Comparison of ENCODE assay signal across 17 cellular contexts in the genomic region with DNA sequence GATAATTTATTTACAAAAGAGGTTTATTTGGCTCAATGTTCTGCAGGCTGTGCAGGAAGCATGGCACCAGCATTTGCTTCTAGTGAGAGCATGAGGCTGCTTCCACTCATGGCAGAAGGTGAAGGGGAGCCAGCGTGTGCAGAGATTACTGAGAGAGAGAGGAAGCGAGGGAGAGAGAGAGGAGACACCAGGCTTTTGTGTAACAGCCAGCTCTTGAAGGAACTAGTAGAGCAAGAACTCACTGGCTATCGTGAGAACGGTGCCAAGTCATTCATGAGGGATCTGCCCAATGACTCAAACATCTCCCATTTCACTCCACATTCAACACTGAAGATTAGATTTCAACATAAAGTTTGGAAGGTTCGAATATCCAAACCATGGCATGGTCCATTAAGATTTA. TPM values are rescaled to one million over a fixed set of nuclear protein-coding genes. Genes with fewer than 3 reads are reported as not detected.
DNase-seq lines count a peak whose midpoint lies in the region; ATAC-seq and TF ChIP-seq lines count a peak whose summit lies in the region.
"Had no signal": no experiment of that assay in that cellular context is flagged by ENCODE, and none has a peak within 500 bp of the region (broad histone marks: within the 10 kb centered on the region; RNA-seq: fewer than 3 reads in every experiment).

No MANE protein-coding gene starts in this region.

- H3K36me3 ChIP-seq in IMR-90 (ENCODE audit: control insufficient read depth, insufficient read depth, low read length) (no peaks in the 10 kb centered on the region), brain microvascular endothelial cell (replicated peaks) (no peaks in the 10 kb centered on the region), thoracic aorta (no peaks in the 10 kb centered on the region)
- no peaks in the 10 kb centered on the region for H3K36me3 ChIP-seq in CD8-positive, alpha-beta memory T cell (ENCODE audit: insufficient read depth, low read length)

- no peak overlapping the region for H4K91ac ChIP-seq in IMR-90 (ENCODE audit: insufficient read depth, low read depth, low read length)

- H2BK120ac ChIP-seq in IMR-90 (ENCODE audit: low read depth, low read length) = no peak overlapping the region

- no peak overlapping the region for H3K9ac ChIP-seq in IMR-90 (ENCODE audit: low read depth, low read length)

- BruUV-seq in IMR-90 (replicated peaks; lab: Mats Ljungman, UMichigan) = no TSS peak

- no peak for TF ChIP-seq CTCF in IMR-90 (conservative IDR thresholded peaks at IDR 0.05; ENCODE audit: low read depth, low read length)
- no peak for TF ChIP-seq CTCF in brain microvascular endothelial cell (IDR thresholded peaks at IDR 0.05; ENCODE audit: low read depth, low read length, missing control alignments)
- TF ChIP-seq CTCF in thoracic aorta (IDR thresholded peaks at IDR 0.05) = no peak

- peak; percentile 38 for DNase-seq in IMR-90
- peak; percentile 29 for DNase-seq in brain microvascular endothelial cell
- DNase-seq in left ventricle myocardium superior = peak; percentile 26
- no peak for DNase-seq in thoracic aorta (ENCODE audit: low spot score)
- DNase-seq in CD8-positive, alpha-beta memory T cell = no peak
- no peak for DNase-seq in activated gamma-delta T cell (lab: John Stamatoyannopoulos, UW)
- DNase-seq in GF-D8 (lab: John Stamatoyannopoulos, UW) = no peak
- DNase-seq: activated CD4-positive, CD25-positive, alpha-beta regulatory T cell treated with anti-CD3 and anti-CD28 coated beads, Interleukin-2, amount 50 U/mL, for 72 hours; activated T-cell treated with anti-CD3 and anti-CD28 coated beads for 4 hours; amygdala; dermis blood vessel endothelial cell; MV-4-11; NCI-H2227 treated with DMSO at 0.1 percent for 48 hours; SW 1271 had no signal

- no peak overlapping the region for H3K56ac ChIP-seq in IMR-90 (ENCODE audit: extremely low read depth, insufficient read depth, low read length)

- TF ChIP-seq RAD21 in IMR-90 (IDR thresholded peaks at IDR 0.05; ENCODE audit: low read length) = no peak

- no peaks in the 10 kb centered on the region for H4K20me1 ChIP-seq in IMR-90 (ENCODE audit: insufficient read depth, low read length)

- H3K4me2 ChIP-seq in IMR-90 (ENCODE audit: low read depth, low read length) = no peak overlapping the region
- H3K4me2 ChIP-seq: PC-9 had no signal

- no peak overlapping the region; the same call in 1 of the 2 replicates for H3K18ac ChIP-seq in IMR-90 (ENCODE audit: low read depth, low read length)

- no peak overlapping the region for H3K4me3 ChIP-seq in IMR-90 (ENCODE audit: insufficient read depth, low read depth, low read length)
- no peak overlapping the region for H3K4me3 ChIP-seq in brain microvascular endothelial cell (ENCODE audit: low read depth, low read length)
- peak overlapping the region; percentile 40 for H3K4me3 ChIP-seq in thoracic aorta
- H3K4me3 ChIP-seq in CD8-positive, alpha-beta memory T cell (ENCODE audit: low read length) = no peak overlapping the region
- H3K4me3 ChIP-seq: PC-9 had no signal

- H3K9me1 ChIP-seq in IMR-90 (ENCODE audit: insufficient read depth, low read length) = no peaks in the 10 kb centered on the region

- no peak overlapping the region for H2BK5ac ChIP-seq in IMR-90 (ENCODE audit: low read depth, low read length, poor library complexity, severe bottlenecking)

- no peak overlapping the region for H2AK9ac ChIP-seq in IMR-90 (replicated peaks; ENCODE audit: low read depth, low read length, poor library complexity)

- no peaks in the 10 kb centered on the region for H3K4me1 Mint-ChIP-seq in CD8-positive, alpha-beta memory T cell

- H3K36me3 Mint-ChIP-seq in CD8-positive, alpha-beta memory T cell = no peaks in the 10 kb centered on the region

- no peak overlapping the region for H4K5ac ChIP-seq in IMR-90 (ENCODE audit: low read depth, low read length)

- peaks cover 0 to 2% (median 0%) of the 10 kb centered on the region in 5 donors for H3K9me3 Mint-ChIP-seq in CD8-positive, alpha-beta memory T cell

- H3K9me3 ChIP-seq in IMR-90 (ENCODE audit: control insufficient read depth, insufficient read depth, low read length) (peaks cover 2% of the 10 kb centered on the region; the same call in 1 of the 2 replicates), thoracic aorta (no peaks in the 10 kb centered on the region)
- no peaks in the 10 kb centered on the region for H3K9me3 ChIP-seq in CD8-positive, alpha-beta memory T cell (ENCODE audit: low read length)

- peak overlapping the region; percentile 75 for H2AFZ ChIP-seq in IMR-90 (replicated peaks; ENCODE audit: low read length, poor library complexity)
- H2AFZ ChIP-seq: PC-9 had no signal

- no peak overlapping the region for H3K23ac ChIP-seq in IMR-90 (ENCODE audit: low read depth, low read length)

- no peak overlapping the region for H3K14ac ChIP-seq in IMR-90 (replicated peaks; ENCODE audit: low read depth, low read length)

- WGBS in IMR-90 (ENCODE audit: extremely low coverage in 2 of 2, insufficient read length in 1 of 2), 2 experiments = 80% methylated on average over 1 of the region's 5 CpGs; no CpG with 5 or more reads in 1 of the 2 experiments

- in situ Hi-C loops in IMR-90 (cut with MboI; ENCODE audit: low sequenced_read_pairs) = no loop called here
- in situ Hi-C loops in brain microvascular endothelial cell (cut with HindIII; ENCODE audit: low pct_ligation_motif_present, low sequenced_read_pairs) = no loop called here

- CTCF ChIA-PET in IMR-90 (lab: Yijun Ruan, JAX) = no interaction called here
- CTCF ChIA-PET in CD8-positive, alpha-beta memory T cell (lab: Charles Lee) = no interaction called here

- no peak overlapping the region; the same call in 1 of the 2 replicates for H3K4ac ChIP-seq in IMR-90 (ENCODE audit: low read depth, low read length)

- H4K8ac ChIP-seq in IMR-90 (ENCODE audit: low read depth in 2 of 2, low read length in 2 of 2) = no peak overlapping the region

- no peak overlapping the region for H3K27ac Mint-ChIP-seq in CD8-positive, alpha-beta memory T cell

- H3K27ac ChIP-seq in IMR-90 (ENCODE audit: insufficient read depth, low read length) (no peak overlapping the region), brain microvascular endothelial cell (no peak overlapping the region), thoracic aorta (peak overlapping the region in 1 of 2 donors; percentile 10)
- no peak overlapping the region for H3K27ac ChIP-seq in CD8-positive, alpha-beta memory T cell (ENCODE audit: low read depth, low read length)
- H3K27ac ChIP-seq: HL-60, PC-9 had no signal

- dilution Hi-C loops in IMR-90 (cut with HindIII; ENCODE audit: low sequenced_read_pairs, unreplicated experiment) = no loop called here

- H3K27me3 ChIP-seq in IMR-90 (ENCODE audit: control insufficient read depth, insufficient read depth, low read length) (no peaks in the 10 kb centered on the region; the same call in 1 of the 2 replicates), brain microvascular endothelial cell (replicated peaks) (no peaks in the 10 kb centered on the region), thoracic aorta (replicated peaks; ENCODE audit: insufficient read depth) (no peaks in the 10 kb centered on the region)
- no peaks in the 10 kb centered on the region for H3K27me3 ChIP-seq in CD8-positive, alpha-beta memory T cell (ENCODE audit: insufficient read depth, low read length, poor library complexity, severe bottlenecking)

- intact Hi-C loops in IMR-90 (cut with micrococcal nuclease) (loop anchor here (1.0 kb wide), 1 partner anchor 26 kb away; no protein-coding TSS in a partner anchor), left ventricle myocardium superior (cut with micrococcal nuclease) (no loop called here)

- H2BK20ac ChIP-seq in IMR-90 (ENCODE audit: low read depth, low read length) = no peak overlapping the region

- no peak for TF ChIP-seq POLR2A in IMR-90 (IDR thresholded peaks at IDR 0.05; ENCODE audit: low read depth, low read length)

- ATAC-seq in IMR-90 (ENCODE audit: low read depth) (no peak), left ventricle myocardium superior (peak; percentile 71), thoracic aorta (ENCODE audit: insufficient number of reproducible peaks, low FRiP score, low read depth) (peak; percentile 56), HG03460 (IDR thresholded peaks at IDR 0.05; ENCODE audit: unreplicated experiment) (no peak)

- H3K4me3 Mint-ChIP-seq in CD8-positive, alpha-beta memory T cell = no peak overlapping the region

- H2AK5ac ChIP-seq in IMR-90 (ENCODE audit: low read depth, low read length) = no peak overlapping the region

- H3K27me3 Mint-ChIP-seq in CD8-positive, alpha-beta memory T cell = peaks cover 0 to 4% of the 10 kb centered on the region in 2 donors

- POLR2A ChIA-PET in IMR-90 (lab: Charles Lee; ENCODE audit: unreplicated experiment) = no interaction called here
- POLR2A ChIA-PET in CD8-positive, alpha-beta memory T cell (lab: Charles Lee) = no interaction called here

- no peaks in the 10 kb centered on the region for H3K79me1 ChIP-seq in IMR-90 (ENCODE audit: low read depth in 1 of 2, low read length in 2 of 2)

- H3K4me1 ChIP-seq in IMR-90 (ENCODE audit: control insufficient read depth, insufficient read depth, low read length) = peaks cover 4% of the 10 kb centered on the region; the same call in 1 of the 2 replicates
- peaks cover 32 to 64% of the 10 kb centered on the region in 2 donors for H3K4me1 ChIP-seq in thoracic aorta (ENCODE audit: control insufficient read depth in 1 of 2, low read depth in 2 of 2)
- H3K4me1 ChIP-seq in CD8-positive, alpha-beta memory T cell (ENCODE audit: insufficient read depth, low read length) = no peaks in the 10 kb centered on the region

- no peak overlapping the region for H2BK15ac ChIP-seq in IMR-90 (ENCODE audit: low read depth, low read length)

TF ChIP-seq in IMR-90, 13 proteins besides CTCF, POLR2A, EP300 and RAD21 (continues in another document):
- TF ChIP-seq CHD1 (IDR thresholded peaks at IDR 0.05; ENCODE audit: low read depth, low read length) (no peak), RFX5 (IDR thresholded peaks at IDR 0.05; ENCODE audit: low read depth, low read length) (no peak), BHLHE40 (IDR thresholded peaks at IDR 0.05; ENCODE audit: low read depth, low read length) (no peak), RCOR1 (IDR thresholded peaks at IDR 0.05; ENCODE audit: insufficient replicate concordance, low read length) (no peak)
- TF ChIP-seq, protein P1, sequence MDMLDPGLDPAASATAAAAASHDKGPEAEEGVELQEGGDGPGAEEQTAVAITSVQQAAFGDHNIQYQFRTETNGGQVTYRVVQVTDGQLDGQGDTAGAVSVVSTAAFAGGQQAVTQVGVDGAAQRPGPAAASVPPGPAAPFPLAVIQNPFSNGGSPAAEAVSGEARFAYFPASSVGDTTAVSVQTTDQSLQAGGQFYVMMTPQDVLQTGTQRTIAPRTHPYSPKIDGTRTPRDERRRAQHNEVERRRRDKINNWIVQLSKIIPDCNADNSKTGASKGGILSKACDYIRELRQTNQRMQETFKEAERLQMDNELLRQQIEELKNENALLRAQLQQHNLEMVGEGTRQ (IDR thresholded peaks at IDR 0.05; ENCODE audit: low read depth, low read length) = no peak

RNA-seq across cellular contexts. Expression of gene GUCY1A1, which starts 12.7 kb away (rescaled TPM):
- total RNA-seq in IMR-90 (2012; rRNA removed) (0.28 and 0.54 TPM in 2 replicates), left ventricle myocardium superior (106 TPM), thoracic aorta (100 to 1,000 TPM; 110 to 135 TPM)
- 0.11 and 0.19 TPM in 2 replicates for polyA plus RNA-seq in IMR-90 (2012; rRNA removed)
- 0.05 and 0.10 TPM in 2 replicates for polyA plus RNA-seq in IMR-90 (2012; cell fraction: cytosol; rRNA removed)
- polyA plus RNA-seq in IMR-90 (2012; cell fraction: nucleus; rRNA removed; ENCODE audit: low replicate concordance) = 0.07 and 0.25 TPM in 2 replicates
- not detected for total RNA-seq in CD8-positive, alpha-beta memory T cell
- polyA plus RNA-seq in CD8-positive, alpha-beta memory T cell = not detected

Comparison
In these comparisons a context has a peak if more than half of its experiments do, and no peak if none do; other contexts are left out.
1. ATAC-seq: peak in left ventricle myocardium superior (single experiment) and thoracic aorta (single experiment); none in IMR-90 (single experiment) and HG03460 (single experiment).
2. DNase-seq: peak in IMR-90 (single experiment), brain microvascular endothelial cell (single experiment) and left ventricle myocardium superior (single experiment); none in thoracic aorta (single experiment), CD8-positive, alpha-beta memory T cell (0 of 5), activated gamma-delta T cell (single experiment) and GF-D8 (single experiment).
3. RNA of gene GUCY1A1, which starts 12.7 kb away (total RNA-seq): 110 to 135 TPM in thoracic aorta and 106 TPM in left ventricle myocardium superior (single experiment); 0.28 to 0.54 TPM in IMR-90 and not detected in CD8-positive, alpha-beta memory T cell; every median in the first group is over 10 times any median in the second.